ENCODE assay signal across 14 cellular contexts in genomic region chr12:99453831-99454538, GRCh38.
DNase-seq lines count a peak whose midpoint lies in the region; ATAC-seq, FAIRE-seq and TF ChIP-seq lines count a peak whose summit lies in the region.
"Had no signal": no experiment of that assay in that cellular context is flagged by ENCODE, and none has a peak within 500 bp of the region (broad histone marks: within the 10 kb centered on the region; RNA-seq: fewer than 3 reads in every experiment).

No MANE protein-coding gene starts in this region.

- H3K27ac ChIP-seq in dorsolateral prefrontal cortex: peak overlapping the region in 40 of 59 donors; percentile 5 to 77 (median 55)
- no peak overlapping the region for H3K27ac ChIP-seq in lower lobe of right lung
- H3K27ac ChIP-seq in esophagus squamous epithelium: no peak overlapping the region
- H3K27ac ChIP-seq: RWPE1 had no signal

- no peak for TF ChIP-seq POLR2A in GM12892 (IDR thresholded peaks at IDR 0.05; ENCODE audit: low read depth, low read length)
- no peak for TF ChIP-seq POLR2A in esophagus squamous epithelium (IDR thresholded peaks at IDR 0.05)

- BruUV-seq in Calu3 (replicated peaks; lab: Mats Ljungman, UMichigan): no TSS peak

- CTCF ChIA-PET in Calu3 (lab: Charles Lee): no interaction called here

- H3K36me3 Mint-ChIP-seq in CD14-positive monocyte: no peaks in the 10 kb centered on the region
- no peaks in the 10 kb centered on the region for H3K36me3 Mint-ChIP-seq in Calu3 (ENCODE audit: insufficient read depth, unreplicated experiment)
- H3K36me3 Mint-ChIP-seq: CD8-positive, alpha-beta T cell had no signal

- DNase-seq in GM12892 (ENCODE audit: insufficient read length) (no peak), dorsolateral prefrontal cortex (no peak), CD14-positive monocyte (ENCODE audit: low spot score) (no peak), Calu3 (no peak), lower lobe of right lung (no peak), esophagus squamous epithelium (lab: John Stamatoyannopoulos, UW) (no peak)
- DNase-seq: activated CD8-positive, alpha-beta T cell treated with anti-CD3 and anti-CD28 coated beads, Interleukin-2, amount 10 ng/mL, durations not matched to agents 7 days and 5 days; CD8-positive, alpha-beta T cell; glutamatergic neuron; HCEC 1CT; NCI-H1092 treated with DMSO at 0.1 percent for 48 hours had no signal

- TF ChIP-seq CTCF in dorsolateral prefrontal cortex (IDR thresholded peaks at IDR 0.05 in 54 of 56, conservative IDR thresholded peaks at IDR 0.05 in 2 of 56; ENCODE audit: low read depth in 1 of 56, partially characterized antibody in 56 of 56): no peak
- TF ChIP-seq CTCF in CD14-positive monocyte (IDR thresholded peaks at IDR 0.05): no peak
- no peak for TF ChIP-seq CTCF in Calu3 (IDR thresholded peaks at IDR 0.05; ENCODE audit: unreplicated experiment)
- no peak for TF ChIP-seq CTCF in lower lobe of right lung (IDR thresholded peaks at IDR 0.05)
- no peak for TF ChIP-seq CTCF in esophagus squamous epithelium (IDR thresholded peaks at IDR 0.05)

- H3K4me1 Mint-ChIP-seq in CD14-positive monocyte: no peaks in the 10 kb centered on the region
- H3K4me1 Mint-ChIP-seq in Calu3 (ENCODE audit: low read depth, unreplicated experiment): peaks cover 23% of the 10 kb centered on the region

- H3K27ac Mint-ChIP-seq in CD14-positive monocyte: no peak overlapping the region
- H3K27ac Mint-ChIP-seq in Calu3 (ENCODE audit: unreplicated experiment): no peak overlapping the region
- H3K27ac Mint-ChIP-seq: activated CD8-positive, alpha-beta T cell treated with anti-CD3 and anti-CD28 coated beads, Interleukin-2, amount 10 ng/mL, durations not matched to agents 7 days and 5 days; CD8-positive, alpha-beta T cell had no signal

- intact Hi-C loops in dorsolateral prefrontal cortex (cut with DNase I): no loop called here
- intact Hi-C loops in CD14-positive monocyte (cut with micrococcal nuclease): no loop called here
- intact Hi-C loops in Calu3 (cut with micrococcal nuclease; ENCODE audit: unreplicated experiment): no loop called here
- intact Hi-C loops in lower lobe of right lung (cut with DNase I): no loop called here
- intact Hi-C loops in esophagus squamous epithelium (cut with DNase I): no loop called here

- H3K36me3 ChIP-seq in lower lobe of right lung (no peaks in the 10 kb centered on the region), esophagus squamous epithelium (no peaks in the 10 kb centered on the region)

- H3K27me3 ChIP-seq in dorsolateral prefrontal cortex: no peaks in the 10 kb centered on the region
- no peaks in the 10 kb centered on the region for H3K27me3 ChIP-seq in lower lobe of right lung (ENCODE audit: low read depth)
- H3K27me3 ChIP-seq in esophagus squamous epithelium: no peaks in the 10 kb centered on the region

- WGBS in esophagus squamous epithelium, 2 donors: 28 to 32% methylated on average over 2 of the region's 2 CpGs

- H3K27me3 Mint-ChIP-seq in CD14-positive monocyte (ENCODE audit: low read depth in 3 of 3) (no peaks in the 10 kb centered on the region), Calu3 (ENCODE audit: unreplicated experiment) (no peaks in the 10 kb centered on the region)

- H3K9me3 ChIP-seq in lower lobe of right lung: no peaks in the 10 kb centered on the region
- no peaks in the 10 kb centered on the region for H3K9me3 ChIP-seq in esophagus squamous epithelium

- H3K4me3 Mint-ChIP-seq in CD14-positive monocyte: no peak overlapping the region
- no peak overlapping the region for H3K4me3 Mint-ChIP-seq in Calu3 (ENCODE audit: low read depth, unreplicated experiment)
- H3K4me3 Mint-ChIP-seq: activated CD8-positive, alpha-beta T cell treated with anti-CD3 and anti-CD28 coated beads, Interleukin-2, amount 10 ng/mL, durations not matched to agents 7 days and 5 days; CD8-positive, alpha-beta T cell had no signal

- peak; percentile 61 for FAIRE-seq in GM12892 (lab: Jason Lieb, UNC)

- H3K4me1 ChIP-seq in lower lobe of right lung (no peaks in the 10 kb centered on the region), esophagus squamous epithelium (peaks cover 0 to 23% (median 5%) of the 10 kb centered on the region in 3 donors)

- peak; percentile 52 for ATAC-seq in GM21447 (IDR thresholded peaks at IDR 0.05; ENCODE audit: unreplicated experiment)
- ATAC-seq in HG03196 (IDR thresholded peaks at IDR 0.05; ENCODE audit: unreplicated experiment): peak; percentile 62
- no peak for ATAC-seq in lower lobe of right lung
- ATAC-seq: activated CD8-positive, alpha-beta T cell treated with anti-CD3 and anti-CD28 coated beads, Interleukin-2, amount 10 ng/mL, durations not matched to agents 7 days and 5 days; CD8-positive, alpha-beta T cell had no signal

- no peak overlapping the region for H3K4me3 ChIP-seq in dorsolateral prefrontal cortex
- H3K4me3 ChIP-seq in lower lobe of right lung: no peak overlapping the region
- H3K4me3 ChIP-seq in esophagus squamous epithelium: no peak overlapping the region

- H3K9me3 Mint-ChIP-seq in CD14-positive monocyte (peaks cover 5 to 11% (median 8%) of the 10 kb centered on the region in 7 donors), Calu3 (ENCODE audit: low read depth, unreplicated experiment) (peaks cover 6% of the 10 kb centered on the region)

Comparison
In these comparisons a context has a peak if more than half of its experiments do, and no peak if none do; other contexts are left out.
1. ATAC-seq: peak in GM21447 (single experiment) and HG03196 (single experiment); none in lower lobe of right lung (0 of 2).
2. H3K27ac ChIP-seq: peak in dorsolateral prefrontal cortex (40 of 59); none in lower lobe of right lung (single experiment) and esophagus squamous epithelium (0 of 4).